ENCODE assay signal across 18 cellular contexts in the genomic region with DNA sequence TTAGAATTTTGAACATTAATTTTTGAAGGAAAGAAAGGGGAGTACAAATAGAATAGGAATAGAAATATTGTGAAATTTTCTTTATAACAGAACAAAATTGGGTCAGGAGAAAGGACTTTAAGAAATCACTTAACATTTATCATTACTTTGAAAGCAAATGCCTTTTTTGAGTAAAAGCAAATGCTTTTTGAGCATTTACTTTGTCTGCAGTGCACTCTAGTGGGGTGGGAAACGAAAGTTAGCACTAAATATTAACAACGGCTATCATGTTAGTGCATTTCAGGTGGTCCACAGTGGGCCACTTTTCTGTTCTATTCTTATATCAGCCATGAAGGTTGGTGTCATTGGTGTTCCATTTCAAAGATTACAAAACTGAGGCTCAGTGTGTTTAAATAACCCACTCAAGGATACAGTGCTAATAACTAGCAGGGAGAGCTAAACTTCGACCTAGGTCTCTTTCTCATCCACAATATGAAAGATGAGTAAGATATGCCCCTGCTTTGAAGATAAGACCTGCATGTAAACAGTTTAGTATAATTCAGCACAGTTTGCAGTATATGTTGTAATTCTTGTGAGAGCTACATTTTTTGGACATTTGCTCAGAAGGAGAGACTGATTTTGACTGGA.
"Had no signal": no experiment of that assay in that cellular context is flagged by ENCODE, and none has a peak within 500 bp of the region (broad histone marks: within the 10 kb centered on the region; RNA-seq: fewer than 3 reads in every experiment).

No MANE protein-coding gene starts in this region.

- DNase-seq: activated CD4-positive, alpha-beta memory T cell treated with anti-CD3 and anti-CD28 coated beads for 36 hours; activated CD8-positive, alpha-beta memory T cell treated with anti-CD3 and anti-CD28 coated beads, Interleukin-2, amount 10 ng/mL, durations not matched to agents 7 days and 5 days; activated effector memory CD4-positive, alpha-beta T cell treated with Interleukin-2 at 50 U/mL for 16 hours; activated naive CD4-positive, alpha-beta T cell treated with anti-CD3 and anti-CD28 coated beads, Interleukin-2, amount 50 U/mL, for 16 hours; activated T-cell treated with anti-CD3 and anti-CD28 coated beads, Interleukin-2, amount 50 U/mL, for 24 hours; amniotic stem cell; brain microvascular endothelial cell; cerebellar nuclear complex; erythroblast; kidney glomerular epithelial cell; nephron progenitor cell; stimulated activated CD4-positive, alpha-beta T cell treated with anti-CD3 and anti-CD28 coated beads, Interleukin-15, amount 100 ng/mL, for 24 hours; stimulated activated CD4-positive, alpha-beta T cell treated with anti-CD3 and anti-CD28 coated beads, Interleukin-4, amount 100 ng/mL, for 24 hours; stimulated activated naive CD4-positive, alpha-beta T cell treated with Interleukin-2 at 50 U/mL for 16 hours; upper lobe of right lung had no signal

- H3K9me3 ChIP-seq: right atrium auricular region, upper lobe of right lung had no signal

- H3K27me3 ChIP-seq: brain microvascular endothelial cell, right atrium auricular region, upper lobe of right lung had no signal

- H3K4me3 ChIP-seq: right atrium auricular region, SK-N-MC, skin epidermis, upper lobe of right lung had no signal

- ATAC-seq: activated CD8-positive, alpha-beta memory T cell treated with anti-CD3 and anti-CD28 coated beads, Interleukin-2, amount 10 ng/mL, durations not matched to agents 7 days and 5 days; upper lobe of right lung had no signal

- H3K36me3 ChIP-seq: brain microvascular endothelial cell, right atrium auricular region, upper lobe of right lung had no signal

- H3K27ac ChIP-seq: brain microvascular endothelial cell, right atrium auricular region, SK-N-MC, upper lobe of right lung had no signal
